21 cellular contexts compared by ENCODE assay signal in genomic region chr6:131851049-131851769, GRCh38. TPM values are rescaled to one million over a fixed set of nuclear protein-coding genes. Genes with fewer than 3 reads are reported as not detected.
"Had no signal": no experiment of that assay in that cellular context is flagged by ENCODE, and none has a peak within 500 bp of the region (broad histone marks: within the 10 kb centered on the region; RNA-seq: fewer than 3 reads in every experiment).

No MANE protein-coding gene starts in this region.

- H3K27me3 ChIP-seq: hepatocyte, tibial nerve, vagina had no signal

- H3K36me3 ChIP-seq: vagina had no signal

- H3K4me1 ChIP-seq: parathyroid adenoma, psoas muscle, tibial nerve, vagina had no signal

- H3K27ac ChIP-seq: hepatocyte, parathyroid adenoma, psoas muscle, skin epidermis, tibial nerve, vagina had no signal

- H2AFZ ChIP-seq: hepatocyte, parathyroid adenoma had no signal

- H3K9me3 ChIP-seq: psoas muscle, tibial nerve, vagina had no signal

- DNase-seq: head of caudate nucleus; islet precursor cell; naive thymus-derived CD8-positive, alpha-beta T cell; nucleus accumbens; psoas muscle; stimulated activated CD4-positive, alpha-beta T cell treated with anti-CD3 and anti-CD28 coated beads, Interleukin-12 subunit alpha, Interleukin-12 subunit beta, amount 100 ng/mL, for 4 hours; stimulated activated CD4-positive, alpha-beta T cell treated with anti-CD3 and anti-CD28 coated beads, Interleukin-15, amount 100 ng/mL, for 24 hours; stimulated activated CD4-positive, alpha-beta T cell treated with anti-CD3 and anti-CD28 coated beads, Interleukin-2, amount 100 ng/mL, for 24 hours; stimulated activated CD4-positive, alpha-beta T cell treated with anti-CD3 and anti-CD28 coated beads, Interleukin-4, amount 100 ng/mL, for 24 hours; stimulated activated naive CD4-positive, alpha-beta T cell treated with Interleukin-2 at 50 U/mL for 16 hours; stimulated activated naive CD8-positive, alpha-beta T cell treated with anti-CD3 and anti-CD28 coated beads, Interleukin-15, amount 100 ng/mL, for 72 hours; substantia nigra had no signal

- H3K4me3 ChIP-seq: hepatocyte, lung, psoas muscle, skin epidermis, tibial nerve, vagina had no signal

- H3K9ac ChIP-seq: parathyroid adenoma had no signal

- ATAC-seq: left lobe of liver; naive thymus-derived CD8-positive, alpha-beta T cell; psoas muscle; sciatic nerve; stimulated activated effector memory CD8-positive, alpha-beta T cell treated with anti-CD3 and anti-CD28 coated beads, Interleukin-12 subunit alpha, Interleukin-12 subunit beta, amount 100 ng/mL, for 72 hours; stimulated activated naive CD8-positive, alpha-beta T cell treated with anti-CD3 and anti-CD28 coated beads, Interleukin-15, amount 100 ng/mL, for 72 hours had no signal

- H3K4me2 ChIP-seq: hepatocyte had no signal

RNA-seq across cellular contexts. Expression of gene ENPP1, which starts 43.4 kb away (rescaled TPM):
- polyA plus RNA-seq: naive thymus-derived CD8-positive, alpha-beta T cell had no signal
